Comparison of ENCODE assay signal across 8 cellular contexts in the genomic region with DNA sequence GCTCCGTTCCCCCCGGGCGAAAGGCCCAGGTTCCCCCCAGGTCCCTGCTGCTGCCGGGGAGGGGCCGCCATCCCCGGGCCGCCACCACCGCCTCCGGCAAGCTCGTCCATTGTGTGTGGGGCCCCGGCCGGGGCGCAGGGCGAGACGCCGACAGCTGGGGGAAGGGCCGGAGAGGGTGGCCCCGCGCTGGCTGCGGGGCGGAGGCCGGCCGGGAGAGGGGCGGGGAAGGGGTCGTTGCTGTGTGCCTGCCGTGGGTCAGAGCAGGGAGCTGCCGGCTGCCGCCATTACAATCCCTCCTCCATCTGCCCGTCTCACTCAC. TPM values are rescaled to one million over a fixed set of nuclear protein-coding genes. Genes with fewer than 3 reads are reported as not detected.
A peak's percentile ranks its signal among the peaks of the same experiment; 100 is the strongest.
DNase-seq lines count a peak whose midpoint lies in the region; ATAC-seq lines count a peak whose summit lies in the region.

A gene with protein sequence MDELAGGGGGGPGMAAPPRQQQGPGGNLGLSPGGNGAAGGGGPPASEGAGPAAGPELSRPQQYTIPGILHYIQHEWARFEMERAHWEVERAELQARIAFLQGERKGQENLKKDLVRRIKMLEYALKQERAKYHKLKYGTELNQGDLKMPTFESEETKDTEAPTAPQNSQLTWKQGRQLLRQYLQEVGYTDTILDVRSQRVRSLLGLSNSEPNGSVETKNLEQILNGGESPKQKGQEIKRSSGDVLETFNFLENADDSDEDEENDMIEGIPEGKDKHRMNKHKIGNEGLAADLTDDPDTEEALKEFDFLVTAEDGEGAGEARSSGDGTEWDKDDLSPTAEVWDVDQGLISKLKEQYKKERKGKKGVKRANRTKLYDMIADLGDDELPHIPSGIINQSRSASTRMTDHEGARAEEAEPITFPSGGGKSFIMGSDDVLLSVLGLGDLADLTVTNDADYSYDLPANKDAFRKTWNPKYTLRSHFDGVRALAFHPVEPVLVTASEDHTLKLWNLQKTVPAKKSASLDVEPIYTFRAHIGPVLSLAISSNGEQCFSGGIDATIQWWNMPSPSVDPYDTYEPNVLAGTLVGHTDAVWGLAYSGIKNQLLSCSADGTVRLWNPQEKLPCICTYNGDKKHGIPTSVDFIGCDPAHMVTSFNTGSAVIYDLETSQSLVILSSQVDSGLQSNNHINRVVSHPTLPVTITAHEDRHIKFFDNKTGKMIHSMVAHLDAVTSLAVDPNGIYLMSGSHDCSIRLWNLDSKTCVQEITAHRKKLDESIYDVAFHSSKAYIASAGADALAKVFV (minus strand): TSS at position 304 of the 319 bp plus-strand sequence. CDS start 194 bp downstream, at position 110.

- peaks cover 12% of the 10 kb centered on the region; the same call in 1 of the 2 replicates for H3K4me1 ChIP-seq in iPS-20b (ENCODE audit: insufficient read depth, low read length)

- peak within 1 kb of the TSS; percentile 98 for H3K9ac ChIP-seq in iPS-20b (ENCODE audit: low read depth, low read length)

- H3K27me3 ChIP-seq in iPS-20b (ENCODE audit: insufficient read depth, low read length), result no peaks in the 10 kb centered on the region

- no peak for DNase-seq in activated naive CD4-positive, alpha-beta T cell treated with anti-CD3 and anti-CD28 coated beads for 36 hours
- no peak for DNase-seq in activated naive CD4-positive, alpha-beta T cell (lab: John Stamatoyannopoulos, UW)
- DNase-seq in SIG-M5 (lab: John Stamatoyannopoulos, UW), result no peak
- DNase-seq in DMS153 (lab: John Stamatoyannopoulos, UW), result no peak

- H3K9me3 ChIP-seq in iPS-20b (ENCODE audit: insufficient read depth, low read depth, low read length), result no peaks in the 10 kb centered on the region

- intact Hi-C loops in activated naive CD4-positive, alpha-beta T cell treated with anti-CD3 and anti-CD28 coated beads for 36 hours (cut with micrococcal nuclease), result loop anchor here (1.0 to 5.0 kb wide), 13 partner anchors 32 to 1177 kb away; a partner anchor contains a TSS

- H3K4me3 Mint-ChIP-seq in activated naive CD4-positive, alpha-beta T cell treated with anti-CD3 and anti-CD28 coated beads for 36 hours, result peak within 1 kb of the TSS; percentile 96
- peak within 1 kb of the TSS; percentile 100 for H3K4me3 Mint-ChIP-seq in stimulated activated memory B cell treated with anti-CD40 and anti-IgM and Interleukin-4, amounts not matched to agents 10 μg/mL and 1 μg/mL and 100 μg/mL, for 72 hours

- CTCF ChIA-PET in activated naive CD4-positive, alpha-beta T cell treated with anti-CD3 and anti-CD28 coated beads for 36 hours (lab: Charles Lee), result interaction anchor here (0.9 to 1.1 kb wide), 2 partner anchors 46 to 56 kb away, joined by 3 read pairs; no protein-coding TSS in a partner anchor

- peak; percentile 72 for ATAC-seq in stimulated activated memory B cell treated with anti-CD40 and anti-IgM and Interleukin-4, amounts not matched to agents 10 μg/mL and 1 μg/mL and 100 μg/mL, for 72 hours
- ATAC-seq in GM19452 (IDR thresholded peaks at IDR 0.05; ENCODE audit: unreplicated experiment), result no peak

- no peaks in the 10 kb centered on the region for H3K9me3 Mint-ChIP-seq in activated naive CD4-positive, alpha-beta T cell treated with anti-CD3 and anti-CD28 coated beads for 36 hours
- no peaks in the 10 kb centered on the region for H3K9me3 Mint-ChIP-seq in stimulated activated memory B cell treated with anti-CD40 and anti-IgM and Interleukin-4, amounts not matched to agents 10 μg/mL and 1 μg/mL and 100 μg/mL, for 72 hours

- H3K27me3 Mint-ChIP-seq in activated naive CD4-positive, alpha-beta T cell treated with anti-CD3 and anti-CD28 coated beads for 36 hours (ENCODE audit: low read depth), result no peaks in the 10 kb centered on the region
- H3K27me3 Mint-ChIP-seq in stimulated activated memory B cell treated with anti-CD40 and anti-IgM and Interleukin-4, amounts not matched to agents 10 μg/mL and 1 μg/mL and 100 μg/mL, for 72 hours, result no peaks in the 10 kb centered on the region

- peak within 1 kb of the TSS; percentile 81 for H3K4me3 ChIP-seq in iPS-20b (ENCODE audit: low read length)

- peak within 1 kb of the TSS; percentile 79 for H3K27ac ChIP-seq in angular gyrus (ENCODE audit: low read depth, low read length)
- H3K27ac ChIP-seq in iPS-20b (ENCODE audit: low read length), result peak within 1 kb of the TSS; percentile 85

- H3K4me1 Mint-ChIP-seq in activated naive CD4-positive, alpha-beta T cell treated with anti-CD3 and anti-CD28 coated beads for 36 hours (ENCODE audit: low read depth), result peaks cover 55% of the 10 kb centered on the region
- peaks cover 49% of the 10 kb centered on the region for H3K4me1 Mint-ChIP-seq in stimulated activated memory B cell treated with anti-CD40 and anti-IgM and Interleukin-4, amounts not matched to agents 10 μg/mL and 1 μg/mL and 100 μg/mL, for 72 hours

- H3K27ac Mint-ChIP-seq in activated naive CD4-positive, alpha-beta T cell treated with anti-CD3 and anti-CD28 coated beads for 36 hours, result peak within 1 kb of the TSS; percentile 96
- H3K27ac Mint-ChIP-seq in stimulated activated memory B cell treated with anti-CD40 and anti-IgM and Interleukin-4, amounts not matched to agents 10 μg/mL and 1 μg/mL and 100 μg/mL, for 72 hours, result peak within 1 kb of the TSS; percentile 98

- peaks cover 7% of the 10 kb centered on the region for H3K36me3 Mint-ChIP-seq in activated naive CD4-positive, alpha-beta T cell treated with anti-CD3 and anti-CD28 coated beads for 36 hours (ENCODE audit: low read depth)
- H3K36me3 Mint-ChIP-seq in stimulated activated memory B cell treated with anti-CD40 and anti-IgM and Interleukin-4, amounts not matched to agents 10 μg/mL and 1 μg/mL and 100 μg/mL, for 72 hours, result peaks cover 9% of the 10 kb centered on the region

- peaks cover 4% of the 10 kb centered on the region; the same call in 1 of the 2 replicates for H3K36me3 ChIP-seq in iPS-20b (ENCODE audit: insufficient read depth, low read depth, low read length)

RNA-seq across cellular contexts. Expression of the gene that starts here (rescaled TPM):
- total RNA-seq in activated naive CD4-positive, alpha-beta T cell treated with anti-CD3 and anti-CD28 coated beads for 36 hours, result 10 to 100 TPM; 12.6 to 13.8 TPM
